Comparison of ENCODE assay signal across 2 cellular contexts in genomic region chr15:89157061-89157460, GRCh38.
TF ChIP-seq lines count a peak whose summit lies in the region.

No MANE protein-coding gene starts in this region.

TF ChIP-seq in IMR-90, 13 proteins besides CTCF, POLR2A, EP300 and RAD21 (continued from another document):
- TF ChIP-seq FOS (IDR thresholded peaks at IDR 0.05; ENCODE audit: low read depth, low read length), result no peak

TF ChIP-seq in K562, 482 proteins besides CTCF, POLR2A, EP300 and RAD21 (continued from another document):
- TF ChIP-seq MAFK (IDR thresholded peaks at IDR 0.05; ENCODE audit: low read length), result peak; percentile 86
- no peak for TF ChIP-seq KDM2B (CRISPR knock-in tag; IDR thresholded peaks at IDR 0.05)
- no peak for TF ChIP-seq TSHZ1 (CRISPR knock-in tag; IDR thresholded peaks at IDR 0.05)
- TF ChIP-seq C11orf30 (IDR thresholded peaks at IDR 0.05; ENCODE audit: low read depth), result peak; percentile 84
- no peak for TF ChIP-seq BRD9 (IDR thresholded peaks at IDR 0.05; ENCODE audit: low read depth, partially characterized antibody)
- no peak for TF ChIP-seq EHMT2 (IDR thresholded peaks at IDR 0.05)
- no peak for TF ChIP-seq ZNF239 (CRISPR knock-in tag; IDR thresholded peaks at IDR 0.05)
- no peak for TF ChIP-seq ZNF12 (CRISPR knock-in tag; IDR thresholded peaks at IDR 0.05)
- no peak for TF ChIP-seq ZNF282 (CRISPR knock-in tag; IDR thresholded peaks at IDR 0.05)
- no peak for TF ChIP-seq ZNF143 (CRISPR knock-in tag; IDR thresholded peaks at IDR 0.05)
- peak; percentile 92 for TF ChIP-seq ZNF316 (IDR thresholded peaks at IDR 0.05)
- peak; percentile 89 for TF ChIP-seq MAFF (IDR thresholded peaks at IDR 0.05; ENCODE audit: low read length)
- no peak for TF ChIP-seq RBFOX2 (IDR thresholded peaks at IDR 0.05; ENCODE audit: low read depth, low read length)
- TF ChIP-seq MAFG (tag; conservative IDR thresholded peaks at IDR 0.05), result peak; percentile 72
- TF ChIP-seq GMEB1 (CRISPR knock-in tag; IDR thresholded peaks at IDR 0.05), result no peak
- TF ChIP-seq DNMT1 (IDR thresholded peaks at IDR 0.05), result no peak
- no peak for TF ChIP-seq NCOA4 (IDR thresholded peaks at IDR 0.05; ENCODE audit: partially characterized antibody)
- TF ChIP-seq HDGF (IDR thresholded peaks at IDR 0.05), result no peak
